10 cellular contexts compared by ENCODE assay signal in the genomic region with DNA sequence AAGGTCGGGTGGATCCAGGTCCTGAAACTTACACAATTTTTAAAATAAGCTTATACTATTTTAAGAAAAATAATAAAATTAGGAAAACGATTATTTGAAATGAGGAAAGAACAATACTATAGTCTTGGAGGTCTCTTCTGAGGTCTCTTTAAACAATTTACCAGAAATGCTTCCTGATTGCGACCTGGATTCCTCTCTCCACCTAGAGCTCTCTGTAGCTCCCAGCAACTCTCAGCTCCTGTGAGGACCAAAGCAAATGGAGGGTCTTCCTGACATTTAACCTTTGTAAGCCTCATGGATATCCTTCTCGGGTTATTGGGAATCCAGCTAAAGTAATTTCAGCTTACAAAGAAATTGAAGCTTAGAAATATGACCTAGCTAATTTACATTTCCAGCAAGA. TPM values are rescaled to one million over a fixed set of nuclear protein-coding genes. Genes with fewer than 3 reads are reported as not detected.
A peak's percentile ranks its signal among the peaks of the same experiment; 100 is the strongest.
DNase-seq lines count a peak whose midpoint lies in the region; ATAC-seq, FAIRE-seq and TF ChIP-seq lines count a peak whose summit lies in the region.
"Had no signal": no experiment of that assay in that cellular context is flagged by ENCODE, and none has a peak within 500 bp of the region (broad histone marks: within the 10 kb centered on the region; RNA-seq: fewer than 3 reads in every experiment).

No MANE protein-coding gene starts in this region.

- H3K27ac ChIP-seq in brain microvascular endothelial cell (no peak overlapping the region), mesenchymal stem cell (ENCODE audit: low read length, poor library complexity, severe bottlenecking) (no peak overlapping the region), upper lobe of left lung (peak overlapping the region in 3 of 4 donors; percentile 76 to 84 (median 78))

- peaks cover 18% of the 10 kb centered on the region for H3K9me3 ChIP-seq in mesenchymal stem cell (ENCODE audit: control insufficient read depth, low read length)
- peaks cover 0 to 9% (median 8%) of the 10 kb centered on the region in 4 donors for H3K9me3 ChIP-seq in upper lobe of left lung

- H3K9ac ChIP-seq in mesenchymal stem cell (ENCODE audit: low read length): peak overlapping the region; percentile 91

- TF ChIP-seq CTCF in brain microvascular endothelial cell (IDR thresholded peaks at IDR 0.05; ENCODE audit: low read depth, low read length, missing control alignments) (no peak), upper lobe of left lung (IDR thresholded peaks at IDR 0.05) (no peak)

- no peak overlapping the region for H2BK12ac ChIP-seq in mesenchymal stem cell (ENCODE audit: low read length in 2 of 2)

- TF ChIP-seq POLR2A in upper lobe of left lung (IDR thresholded peaks at IDR 0.05): no peak

- no peak overlapping the region for H3K23ac ChIP-seq in mesenchymal stem cell (ENCODE audit: low read length in 2 of 2)

- H3K36me3 Mint-ChIP-seq in activated naive CD4-positive, alpha-beta T cell treated with anti-CD3 and anti-CD28 coated beads, Interleukin-2, amount 10 ng/mL, durations not matched to agents 7 days and 5 days: no peaks in the 10 kb centered on the region

- H3K27me3 ChIP-seq in brain microvascular endothelial cell (replicated peaks) (no peaks in the 10 kb centered on the region), mesenchymal stem cell (ENCODE audit: control insufficient read depth in 1 of 2, insufficient read depth in 1 of 2, low read length in 2 of 2) (no peaks in the 10 kb centered on the region), upper lobe of left lung (no peaks in the 10 kb centered on the region)

- no peak overlapping the region for H2BK120ac ChIP-seq in mesenchymal stem cell (ENCODE audit: low read depth, low read length)

- peaks cover 6% of the 10 kb centered on the region for H3K79me1 ChIP-seq in mesenchymal stem cell (replicated peaks; ENCODE audit: low read length, poor library complexity, severe bottlenecking)

- H3K4me1 Mint-ChIP-seq in activated naive CD4-positive, alpha-beta T cell treated with anti-CD3 and anti-CD28 coated beads, Interleukin-2, amount 10 ng/mL, durations not matched to agents 7 days and 5 days: peaks cover 17% of the 10 kb centered on the region

- H3K27me3 Mint-ChIP-seq in activated naive CD4-positive, alpha-beta T cell treated with anti-CD3 and anti-CD28 coated beads, Interleukin-2, amount 10 ng/mL, durations not matched to agents 7 days and 5 days: no peaks in the 10 kb centered on the region

- H3K9me3 Mint-ChIP-seq in activated naive CD4-positive, alpha-beta T cell treated with anti-CD3 and anti-CD28 coated beads, Interleukin-2, amount 10 ng/mL, durations not matched to agents 7 days and 5 days: peaks cover 11% of the 10 kb centered on the region

- H3K18ac ChIP-seq in mesenchymal stem cell (ENCODE audit: low read depth in 1 of 2, low read length in 2 of 2): peak overlapping the region in 1 of 2 experiments; percentile 82

- peak overlapping the region; percentile 94 for H3K4me3 Mint-ChIP-seq in activated naive CD4-positive, alpha-beta T cell treated with anti-CD3 and anti-CD28 coated beads, Interleukin-2, amount 10 ng/mL, durations not matched to agents 7 days and 5 days

- in situ Hi-C loops in brain microvascular endothelial cell (cut with HindIII; ENCODE audit: low pct_ligation_motif_present, low sequenced_read_pairs): no loop called here

- no peak for TF ChIP-seq EP300 in upper lobe of left lung (IDR thresholded peaks at IDR 0.05)

- no peak overlapping the region for H3K27ac Mint-ChIP-seq in activated naive CD4-positive, alpha-beta T cell treated with anti-CD3 and anti-CD28 coated beads, Interleukin-2, amount 10 ng/mL, durations not matched to agents 7 days and 5 days

- CTCF ChIA-PET in activated naive CD4-positive, alpha-beta T cell treated with anti-CD3 and anti-CD28 coated beads, Interleukin-2, amount 10 ng/mL, durations not matched to agents 7 days and 5 days (lab: Charles Lee): interaction anchor here (0.6 to 1.1 kb wide), 5 partner anchors 43 to 229 kb away, joined by 3 to 8 read pairs (median 4); no protein-coding TSS in a partner anchor

- H2BK5ac ChIP-seq in mesenchymal stem cell (ENCODE audit: low read depth, low read length, poor library complexity, severe bottlenecking): no peak overlapping the region

- 65% methylated on average over 1 of the region's 4 CpGs for WGBS in mesenchymal stem cell
- 25 to 29% methylated on average over 4 of the region's 4 CpGs for WGBS in upper lobe of left lung, 2 donors

- H2BK15ac ChIP-seq in mesenchymal stem cell (ENCODE audit: low read depth, poor library complexity, severe bottlenecking): no peak overlapping the region

- H2AFZ ChIP-seq in mesenchymal stem cell (ENCODE audit: low read depth, low read length): no peak overlapping the region

- no peak overlapping the region for H3K4ac ChIP-seq in mesenchymal stem cell (ENCODE audit: low read depth in 1 of 2, low read length in 2 of 2)

- H3K4me3 ChIP-seq in brain microvascular endothelial cell (ENCODE audit: low read depth, low read length) (peak overlapping the region; percentile 87), mesenchymal stem cell (ENCODE audit: insufficient read depth in 1 of 2, low read depth in 1 of 2, low read length in 2 of 2) (peak overlapping the region; percentile 73 to 92), upper lobe of left lung (peak overlapping the region; percentile 61 to 82 (median 70))

- H3K14ac ChIP-seq in mesenchymal stem cell (ENCODE audit: low read length in 2 of 2): no peak overlapping the region

- FAIRE-seq in HTR-8/SVneo (lab: Jason Lieb, UNC): no peak
- FAIRE-seq: colon had no signal

- H3K4me2 ChIP-seq in mesenchymal stem cell (ENCODE audit: low read length, poor library complexity, severe bottlenecking): peak overlapping the region; percentile 60

- H4K8ac ChIP-seq in mesenchymal stem cell (ENCODE audit: low read length): no peak overlapping the region

- H3K36me3 ChIP-seq in brain microvascular endothelial cell (replicated peaks) (no peaks in the 10 kb centered on the region), mesenchymal stem cell (ENCODE audit: control insufficient read depth in 1 of 2, insufficient read depth in 2 of 2, low read depth in 1 of 2, low read length in 2 of 2) (no peaks in the 10 kb centered on the region), upper lobe of left lung (no peaks in the 10 kb centered on the region)

- no peak overlapping the region for H4K91ac ChIP-seq in mesenchymal stem cell (ENCODE audit: low read length)

- H3K4me1 ChIP-seq in mesenchymal stem cell (ENCODE audit: control insufficient read depth, insufficient read depth, low read depth, low read length) (no peaks in the 10 kb centered on the region), upper lobe of left lung (peaks cover 3 to 12% (median 9%) of the 10 kb centered on the region in 4 donors)

- DNase-seq in activated naive CD4-positive, alpha-beta T cell treated with anti-CD3 and anti-CD28 coated beads, Interleukin-2, amount 10 ng/mL, durations not matched to agents 7 days and 5 days: no peak
- no peak for DNase-seq in activated naive CD4-positive, alpha-beta T cell (lab: John Stamatoyannopoulos, UW)
- no peak for DNase-seq in brain microvascular endothelial cell
- no peak for DNase-seq in mesenchymal stem cell
- no peak for DNase-seq in upper lobe of left lung
- no peak for DNase-seq in hypothalamus (lab: John Stamatoyannopoulos, UW)
- no peak for DNase-seq in HTR-8/SVneo (ENCODE audit: insufficient read length, low spot score)

- H2AK5ac ChIP-seq in mesenchymal stem cell (ENCODE audit: low read length, severe bottlenecking): no peak overlapping the region

- ATAC-seq in upper lobe of left lung (ENCODE audit: low FRiP score in 2 of 2) (no peak), HG02885 (IDR thresholded peaks at IDR 0.05; ENCODE audit: poor library complexity, unreplicated experiment) (no peak)

RNA-seq across cellular contexts. Expression of gene BTBD8, which starts 0.9 kb away (rescaled TPM):
- 1.3 TPM for polyA plus RNA-seq in mesenchymal stem cell (2013, experiment 1 of 2)
- 1.2 TPM for polyA plus RNA-seq in mesenchymal stem cell (2013, experiment 2 of 2)
- 10 to 100 TPM in 1 of 6 donors, 1 to 10 TPM in 4, under 1 TPM in 1; 0.76 to 17.8 (median 4.2) TPM for total RNA-seq in upper lobe of left lung

RNA-seq across cellular contexts. Expression of gene SETSIP, which starts 5.8 kb away (rescaled TPM):
- 0.21 TPM for polyA plus RNA-seq in mesenchymal stem cell (2013, experiment 1 of 2)
- polyA plus RNA-seq in mesenchymal stem cell (2013, experiment 2 of 2): 0.21 TPM
- not detected for total RNA-seq in upper lobe of left lung
- total RNA-seq: subcutaneous adipose tissue had no signal

RNA-seq across cellular contexts. Expression of gene EPHX4, which starts 51.2 kb away (rescaled TPM):
- 6.9 TPM for polyA plus RNA-seq in mesenchymal stem cell (2013, experiment 1 of 2)
- polyA plus RNA-seq in mesenchymal stem cell (2013, experiment 2 of 2): 8.0 TPM
- total RNA-seq in upper lobe of left lung: 1 to 10 TPM in 1 of 6 donors, under 1 TPM in 1, not detected in 4; 0.34 to 1.6 TPM

Comparison
In these comparisons a context has a peak if more than half of its experiments do, and no peak if none do; other contexts are left out.
1. H3K27ac ChIP-seq: peak in upper lobe of left lung (3 of 4); none in brain microvascular endothelial cell (single experiment) and mesenchymal stem cell (single experiment).
2. Peak in every context shown above with its lines, with median percentiles within 50 percentile points of each other: H3K4me3 ChIP-seq.